1 cellular context compared by ENCODE assay signal in the genomic region with DNA sequence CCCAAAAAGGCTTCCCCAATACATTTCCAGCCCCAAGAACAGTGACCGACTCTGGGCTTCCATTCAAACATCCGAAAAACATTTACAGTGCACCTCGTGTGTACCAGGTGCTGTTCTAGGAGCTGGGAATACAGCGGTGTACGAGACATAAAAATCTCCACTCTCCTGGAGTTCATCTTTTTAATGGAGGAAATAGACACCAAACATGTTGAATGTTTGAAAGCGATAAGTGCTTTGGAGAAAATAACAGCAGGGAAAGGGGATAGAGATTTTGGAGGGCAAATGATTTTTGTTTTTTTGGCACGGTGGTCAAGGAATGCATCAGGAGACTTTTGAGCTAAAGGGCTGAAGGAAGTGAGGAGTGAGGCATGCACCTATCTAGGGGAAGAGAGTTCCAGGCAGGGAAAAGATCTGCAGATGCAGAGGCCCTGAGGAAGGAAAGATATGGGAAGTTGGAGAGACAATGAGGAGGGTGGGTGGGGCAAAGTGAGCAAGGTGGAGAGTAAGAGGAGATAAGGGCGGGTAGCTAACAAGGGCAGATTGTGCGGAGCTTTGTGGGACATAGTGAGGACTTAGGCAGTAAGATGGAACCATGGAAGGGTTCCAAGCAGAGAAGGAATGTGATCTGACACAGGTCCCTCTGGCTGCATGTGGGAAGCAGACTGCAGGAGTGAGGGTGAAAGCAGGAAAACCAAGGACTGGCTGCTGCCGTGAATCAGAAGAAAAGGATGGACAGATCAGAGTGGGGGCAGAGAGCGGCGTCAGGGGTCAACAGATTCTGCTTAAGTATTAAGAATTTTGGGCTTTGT.
TF ChIP-seq lines count a peak whose summit lies in the region.

No MANE protein-coding gene starts in this region.

TF ChIP-seq in H1, 55 proteins besides CTCF, POLR2A, EP300 and RAD21:
- TF ChIP-seq YY1 (IDR thresholded peaks at IDR 0.05; ENCODE audit: low read depth, low read length) = no peak
- TF ChIP-seq, protein P1, sequence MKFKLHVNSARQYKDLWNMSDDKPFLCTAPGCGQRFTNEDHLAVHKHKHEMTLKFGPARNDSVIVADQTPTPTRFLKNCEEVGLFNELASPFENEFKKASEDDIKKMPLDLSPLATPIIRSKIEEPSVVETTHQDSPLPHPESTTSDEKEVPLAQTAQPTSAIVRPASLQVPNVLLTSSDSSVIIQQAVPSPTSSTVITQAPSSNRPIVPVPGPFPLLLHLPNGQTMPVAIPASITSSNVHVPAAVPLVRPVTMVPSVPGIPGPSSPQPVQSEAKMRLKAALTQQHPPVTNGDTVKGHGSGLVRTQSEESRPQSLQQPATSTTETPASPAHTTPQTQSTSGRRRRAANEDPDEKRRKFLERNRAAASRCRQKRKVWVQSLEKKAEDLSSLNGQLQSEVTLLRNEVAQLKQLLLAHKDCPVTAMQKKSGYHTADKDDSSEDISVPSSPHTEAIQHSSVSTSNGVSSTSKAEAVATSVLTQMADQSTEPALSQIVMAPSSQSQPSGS (IDR thresholded peaks at IDR 0.05; ENCODE audit: low read length) = no peak
- no peak for TF ChIP-seq KDM5A (IDR thresholded peaks at IDR 0.05; ENCODE audit: low read length)
- no peak for TF ChIP-seq TEAD4 (IDR thresholded peaks at IDR 0.05; ENCODE audit: low read depth, low read length)
- TF ChIP-seq SP2 (IDR thresholded peaks at IDR 0.05; ENCODE audit: low read length) = no peak
- TF ChIP-seq SP1 (IDR thresholded peaks at IDR 0.05; ENCODE audit: low read depth, low read length) = no peak
